ENCODE assay signal across 14 cellular contexts in genomic region chr1:25447547-25447946, GRCh38. TPM values are rescaled to one million over a fixed set of nuclear protein-coding genes. Genes with fewer than 3 reads are reported as not detected.
A peak's percentile ranks its signal among the peaks of the same experiment; 100 is the strongest.
DNase-seq lines count a peak whose midpoint lies in the region; ATAC-seq, FAIRE-seq and TF ChIP-seq lines count a peak whose summit lies in the region.
"Had no signal": no experiment of that assay in that cellular context is flagged by ENCODE, and none has a peak within 500 bp of the region (broad histone marks: within the 10 kb centered on the region; RNA-seq: fewer than 3 reads in every experiment).

No MANE protein-coding gene starts in this region.

- no peak overlapping the region for H2BK20ac ChIP-seq in H9 (ENCODE audit: low read depth, low read length, poor library complexity, severe bottlenecking)

- no peak overlapping the region for H3K4ac ChIP-seq in neuronal stem cell (ENCODE audit: low read length)
- H3K4ac ChIP-seq in H9 (ENCODE audit: low read depth, low read length), result no peak overlapping the region

- no peak overlapping the region for H2BK120ac ChIP-seq in neuronal stem cell (ENCODE audit: low read depth, low read length)
- no peak overlapping the region for H2BK120ac ChIP-seq in H9 (ENCODE audit: low read depth, low read length, poor library complexity, severe bottlenecking)

- H3K4me1 ChIP-seq in neuronal stem cell (ENCODE audit: control insufficient read depth in 2 of 2, insufficient read depth in 1 of 2, low read depth in 1 of 2, low read length in 2 of 2) (peaks cover 0 to 10% of the 10 kb centered on the region in 2 donors), H9 (ENCODE audit: insufficient read depth, low read length) (no peaks in the 10 kb centered on the region)
- H3K4me1 ChIP-seq: right atrium auricular region had no signal

- peak overlapping the region; percentile 7 for H3K27ac Mint-ChIP-seq in activated naive CD8-positive, alpha-beta T cell treated with anti-CD3 and anti-CD28 coated beads, Interleukin-2, amount 50 U/mL, for 24 hours
- no peak overlapping the region for H3K27ac Mint-ChIP-seq in mesothelial cell of epicardium
- no peak overlapping the region for H3K27ac Mint-ChIP-seq in H9
- H3K27ac Mint-ChIP-seq: natural killer cell treated with Interleukin-12 subunit alpha and Interleukin-12 subunit beta and Interleukin-15 and Interleukin-18, amount 100 ng/mL, for 72 hours had no signal

- no peaks in the 10 kb centered on the region for H3K9me3 Mint-ChIP-seq in activated naive CD8-positive, alpha-beta T cell treated with anti-CD3 and anti-CD28 coated beads, Interleukin-2, amount 50 U/mL, for 24 hours
- H3K9me3 Mint-ChIP-seq in mesothelial cell of epicardium, result no peaks in the 10 kb centered on the region
- H3K9me3 Mint-ChIP-seq in H9, result no peaks in the 10 kb centered on the region
- H3K9me3 Mint-ChIP-seq: brain; natural killer cell treated with Interleukin-12 subunit alpha and Interleukin-12 subunit beta and Interleukin-15 and Interleukin-18, amount 100 ng/mL, for 72 hours had no signal

- no peaks in the 10 kb centered on the region for H3K23me2 ChIP-seq in H9 (ENCODE audit: insufficient read length, low read depth, low read length, poor library complexity, severe bottlenecking)

- no peaks in the 10 kb centered on the region for H3K79me1 ChIP-seq in neuronal stem cell (ENCODE audit: low read depth, low read length)
- H3K79me1 ChIP-seq in H9 (ENCODE audit: insufficient read depth, low read depth, low read length, poor library complexity, severe bottlenecking), result no peaks in the 10 kb centered on the region

- no peak overlapping the region for H4K5ac ChIP-seq in H9 (ENCODE audit: insufficient read length, low read depth, low read length)

- ATAC-seq in GM19023 (IDR thresholded peaks at IDR 0.05; ENCODE audit: unreplicated experiment) (peak; percentile 64), HG03045 (IDR thresholded peaks at IDR 0.05; ENCODE audit: unreplicated experiment) (peak; percentile 52)
- peak; percentile 83 for ATAC-seq in activated naive CD8-positive, alpha-beta T cell treated with anti-CD3 and anti-CD28 coated beads, Interleukin-2, amount 50 U/mL, for 24 hours

- peaks cover 36% of the 10 kb centered on the region for H3K4me1 Mint-ChIP-seq in activated naive CD8-positive, alpha-beta T cell treated with anti-CD3 and anti-CD28 coated beads, Interleukin-2, amount 50 U/mL, for 24 hours
- H3K4me1 Mint-ChIP-seq in mesothelial cell of epicardium (peaks cover 25% of the 10 kb centered on the region), H9 (peaks cover 11 to 24% of the 10 kb centered on the region in 2 experiments)

- H3K36me3 Mint-ChIP-seq in activated naive CD8-positive, alpha-beta T cell treated with anti-CD3 and anti-CD28 coated beads, Interleukin-2, amount 50 U/mL, for 24 hours (ENCODE audit: low read depth), result peaks cover 13% of the 10 kb centered on the region
- H3K36me3 Mint-ChIP-seq in mesothelial cell of epicardium, result peaks cover 11% of the 10 kb centered on the region
- peaks cover 0 to 9% (median 0%) of the 10 kb centered on the region in 3 experiments; a peak in 2 of 7 replicates for H3K36me3 Mint-ChIP-seq in H9 (ENCODE audit: insufficient read depth in 1 of 3, low read depth in 3 of 3)
- H3K36me3 Mint-ChIP-seq: natural killer cell treated with Interleukin-12 subunit alpha and Interleukin-12 subunit beta and Interleukin-15 and Interleukin-18, amount 100 ng/mL, for 72 hours had no signal

- H3K36me3 ChIP-seq in neuronal stem cell (replicated peaks in 1 of 2; ENCODE audit: control insufficient read depth in 2 of 2, insufficient read depth in 2 of 2, low read length in 2 of 2), result peaks cover 0 to 33% of the 10 kb centered on the region in 2 donors

- no peak for TF ChIP-seq POLR2A in GM12892 (IDR thresholded peaks at IDR 0.05; ENCODE audit: low read depth, low read length)

- no peak overlapping the region for H3K14ac ChIP-seq in neuronal stem cell (ENCODE audit: low read length)
- no peak overlapping the region for H3K14ac ChIP-seq in H9 (ENCODE audit: insufficient read depth, low read length)

- H4K8ac ChIP-seq in neuronal stem cell (ENCODE audit: low read depth, low read length) (no peak overlapping the region), H9 (replicated peaks; ENCODE audit: insufficient read length, low read depth, low read length) (no peak overlapping the region)

- no peak overlapping the region for H3K4me3 ChIP-seq in neuronal stem cell (ENCODE audit: low read length in 2 of 2)
- H3K4me3 ChIP-seq: right atrium auricular region had no signal

- no peaks in the 10 kb centered on the region for H3K27me3 Mint-ChIP-seq in activated naive CD8-positive, alpha-beta T cell treated with anti-CD3 and anti-CD28 coated beads, Interleukin-2, amount 50 U/mL, for 24 hours
- no peaks in the 10 kb centered on the region for H3K27me3 Mint-ChIP-seq in mesothelial cell of epicardium (ENCODE audit: low read depth)
- H3K27me3 Mint-ChIP-seq in H9 (ENCODE audit: low read depth), result no peaks in the 10 kb centered on the region
- H3K27me3 Mint-ChIP-seq: brain; natural killer cell treated with Interleukin-12 subunit alpha and Interleukin-12 subunit beta and Interleukin-15 and Interleukin-18, amount 100 ng/mL, for 72 hours had no signal

- no peak overlapping the region for H2AK5ac ChIP-seq in neuronal stem cell (ENCODE audit: low read depth, low read length)
- H2AK5ac ChIP-seq in H9 (ENCODE audit: insufficient read length, low read length), result no peak overlapping the region

- H3K18ac ChIP-seq in neuronal stem cell (ENCODE audit: low read length) (no peak overlapping the region), H9 (ENCODE audit: insufficient read length, low read depth, low read length) (no peak overlapping the region)

- H3K56ac ChIP-seq in H9 (ENCODE audit: insufficient read length, low read depth, low read length), result no peak overlapping the region

- DNase-seq in GM12892 (ENCODE audit: insufficient read length), result no peak
- DNase-seq in activated naive CD8-positive, alpha-beta T cell treated with anti-CD3 and anti-CD28 coated beads, Interleukin-2, amount 50 U/mL, for 24 hours, result no peak
- no peak for DNase-seq in neuronal stem cell (ENCODE audit: low spot score)
- DNase-seq in mesothelial cell of epicardium (ENCODE audit: low spot score in 2 of 2, unreplicated experiment in 2 of 2), result no peak
- no peak for DNase-seq in H9
- DNase-seq: C1 segment of cervical spinal cord, NCI-H2107, substantia nigra had no signal

- H4K91ac ChIP-seq in neuronal stem cell (ENCODE audit: low read depth, low read length, poor library complexity) (no peak overlapping the region), H9 (ENCODE audit: insufficient read length, low read depth, low read length) (no peak overlapping the region)

- H3K4me2 ChIP-seq in neuronal stem cell (ENCODE audit: insufficient read depth, low read length, poor library complexity, severe bottlenecking) (no peak overlapping the region), H9 (ENCODE audit: insufficient read depth, insufficient read length, low read length) (no peak overlapping the region)

- H2BK15ac ChIP-seq in neuronal stem cell (ENCODE audit: low read length), result no peak overlapping the region
- H2BK15ac ChIP-seq in H9 (ENCODE audit: low read depth, low read length), result no peak overlapping the region

- H4K20me1 ChIP-seq in H9 (ENCODE audit: control insufficient read depth, insufficient read depth, insufficient read length), result no peaks in the 10 kb centered on the region

- H2AFZ ChIP-seq in neuronal stem cell (ENCODE audit: low read length) (no peak overlapping the region), H9 (ENCODE audit: low read length) (no peak overlapping the region)

- peak; percentile 84 for FAIRE-seq in GM12892 (lab: Jason Lieb, UNC)

- H2BK12ac ChIP-seq in neuronal stem cell (ENCODE audit: low read length), result no peak overlapping the region
- H2BK12ac ChIP-seq in H9 (ENCODE audit: insufficient read length, low read depth, low read length), result no peak overlapping the region

- H3K27me3 ChIP-seq in neuronal stem cell (ENCODE audit: control insufficient read depth in 3 of 3, insufficient read depth in 3 of 3, low read depth in 1 of 3, low read length in 3 of 3), result no peaks in the 10 kb centered on the region
- no peaks in the 10 kb centered on the region for H3K27me3 ChIP-seq in H9 (ENCODE audit: insufficient read depth, low read length)
- H3K27me3 ChIP-seq: right atrium auricular region had no signal

- no peaks in the 10 kb centered on the region; the same call in 1 of the 2 replicates for H3K79me2 ChIP-seq in H9 (ENCODE audit: insufficient read depth, low read length)

- H3K9ac ChIP-seq in neuronal stem cell (ENCODE audit: low read depth, low read length, poor library complexity), result no peak overlapping the region
- H3K9ac ChIP-seq in H9 (ENCODE audit: extremely low read depth, insufficient read length, low read length), result no peak overlapping the region

- H3T11ph ChIP-seq in H9 (ENCODE audit: low read length), result no peak overlapping the region

- H3K4me3 Mint-ChIP-seq in activated naive CD8-positive, alpha-beta T cell treated with anti-CD3 and anti-CD28 coated beads, Interleukin-2, amount 50 U/mL, for 24 hours, result no peak overlapping the region
- H3K4me3 Mint-ChIP-seq in mesothelial cell of epicardium, result no peak overlapping the region
- H3K4me3 Mint-ChIP-seq in H9, result no peak overlapping the region
- H3K4me3 Mint-ChIP-seq: brain; natural killer cell treated with Interleukin-12 subunit alpha and Interleukin-12 subunit beta and Interleukin-15 and Interleukin-18, amount 100 ng/mL, for 72 hours had no signal

- H3K23ac ChIP-seq in neuronal stem cell (ENCODE audit: low read depth, low read length, poor library complexity), result no peak overlapping the region
- no peak overlapping the region for H3K23ac ChIP-seq in H9 (ENCODE audit: insufficient read length, low read depth, low read length)

- H3K27ac ChIP-seq in neuronal stem cell (replicated peaks; ENCODE audit: low read length) (no peak overlapping the region), H9 (ENCODE audit: insufficient read length, low read depth, low read length) (no peak overlapping the region)
- H3K27ac ChIP-seq: right atrium auricular region had no signal

- TF ChIP-seq CTCF in mesothelial cell of epicardium (IDR thresholded peaks at IDR 0.05; ENCODE audit: unreplicated experiment) (no peak), H9 (conservative IDR thresholded peaks at IDR 0.05) (no peak)

- H2BK5ac ChIP-seq in neuronal stem cell (ENCODE audit: low read length), result no peak overlapping the region
- H2BK5ac ChIP-seq in H9 (ENCODE audit: insufficient read length, low read length), result no peak overlapping the region

- H3K9me3 ChIP-seq in neuronal stem cell (replicated peaks in 1 of 2; ENCODE audit: control insufficient read depth in 2 of 2, insufficient read depth in 1 of 2, low read depth in 1 of 2, low read length in 2 of 2), result no peaks in the 10 kb centered on the region
- no peaks in the 10 kb centered on the region for H3K9me3 ChIP-seq in H9 (ENCODE audit: control insufficient read depth, low read depth, low read length)
- H3K9me3 ChIP-seq: right atrium auricular region had no signal

RNA-seq across cellular contexts. Expression of gene MACO1, which starts 16.9 kb away (rescaled TPM):
- polyA plus RNA-seq in GM12892 (2012; ENCODE audit: missing spikeins), result 10.7 TPM
- 14.5 TPM for polyA plus RNA-seq in neuronal stem cell (2013, experiment 1 of 2)
- polyA plus RNA-seq in neuronal stem cell (2013, experiment 2 of 2), result 16.1 TPM
- 26.9 to 27.9 TPM (median 27.3 TPM) in 3 replicates for total RNA-seq in mesothelial cell of epicardium
- total RNA-seq in H9 (2021), result 15.6 and 16.3 TPM in 2 replicates

RNA-seq across cellular contexts. Expression of gene RHCE, which starts 26.9 kb away (rescaled TPM):
- 0.72 TPM for polyA plus RNA-seq in GM12892 (2012; ENCODE audit: missing spikeins)
- 0.70 TPM for polyA plus RNA-seq in neuronal stem cell (2013, experiment 1 of 2)
- 0.54 TPM for polyA plus RNA-seq in neuronal stem cell (2013, experiment 2 of 2)
- total RNA-seq in mesothelial cell of epicardium (0.72 to 0.86 TPM (median 0.75 TPM) in 3 replicates), H9 (2021) (0.26 and 0.90 TPM in 2 replicates)
- total RNA-seq: natural killer cell treated with Interleukin-12 subunit alpha and Interleukin-12 subunit beta and Interleukin-15 and Interleukin-18, amount 100 ng/mL, for 72 hours; T-helper 2 cell treated with Interferon-gamma antibody and Interleukin-4, amounts not matched to agents 100 ng/mL and 5 ng/mL, for 36 hours had no signal
